Comparison of ENCODE assay signal across 9 cellular contexts in genomic region chr22:32132126-32132525, GRCh38. TPM values are rescaled to one million over a fixed set of nuclear protein-coding genes. Genes with fewer than 3 reads are reported as not detected.
"Had no signal": no experiment of that assay in that cellular context is flagged by ENCODE, and none has a peak within 500 bp of the region (broad histone marks: within the 10 kb centered on the region; RNA-seq: fewer than 3 reads in every experiment).

No MANE protein-coding gene starts in this region.

- H3K27ac ChIP-seq: HL-60 had no signal

- H3K4me3 ChIP-seq: K562 had no signal

- DNase-seq: IMR-90, KBM-7, KG1 had no signal

- ATAC-seq: HepG2, K562 had no signal

RNA-seq across cellular contexts. Expression of gene C22orf42, which starts 27.0 kb away (rescaled TPM):
- total RNA-seq: HepG2, HT-29, HT1080, IMR-90, K562 had no signal
- polyA plus RNA-seq: HepG2, IgD-negative memory B cell, IMR-90, K562 had no signal
